Comparison of ENCODE assay signal across 8 cellular contexts in the genomic region with DNA sequence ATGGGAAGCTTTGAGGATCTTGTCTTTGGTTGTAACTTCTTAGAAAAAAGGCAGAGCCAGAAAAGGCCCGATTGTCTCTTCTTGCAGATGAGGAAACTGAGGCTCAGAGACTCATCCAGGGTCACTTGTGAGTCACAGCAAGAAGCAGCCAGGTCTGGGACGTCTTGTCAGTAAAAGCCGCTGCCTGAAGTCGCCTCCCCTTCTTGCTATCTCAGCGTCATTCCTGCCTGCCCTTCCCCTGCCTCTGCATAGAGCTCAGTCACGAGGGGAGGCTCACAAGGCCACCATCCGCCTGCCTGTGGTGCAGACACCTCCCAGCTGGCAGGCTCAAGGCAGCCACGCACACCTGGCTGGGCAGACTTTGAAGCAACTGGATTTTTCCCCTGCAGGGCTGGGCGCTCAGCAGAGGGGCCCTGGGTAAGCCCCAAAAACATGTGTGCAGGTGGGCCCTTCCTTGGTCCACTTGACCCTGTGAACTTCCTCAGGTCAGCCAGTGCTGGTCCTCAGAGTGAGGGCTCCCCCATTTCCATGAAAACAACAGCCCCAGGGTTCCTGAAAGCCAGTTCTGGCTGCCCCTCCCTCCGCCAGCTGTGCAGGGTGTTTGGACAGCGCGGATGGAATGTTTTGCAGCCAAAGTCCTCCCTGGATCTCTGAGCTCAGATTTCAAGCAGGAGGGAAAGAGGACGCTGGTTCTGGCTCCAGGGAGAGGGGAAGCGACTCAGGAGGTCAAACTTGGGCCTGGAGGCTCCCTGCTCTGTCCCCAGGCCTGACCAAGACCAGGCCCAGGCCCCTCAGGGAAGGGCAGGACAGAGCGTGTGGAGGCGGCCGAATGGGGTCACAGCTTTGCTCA.
A peak's percentile ranks its signal among the peaks of the same experiment; 100 is the strongest.
DNase-seq lines count a peak whose midpoint lies in the region; ATAC-seq and TF ChIP-seq lines count a peak whose summit lies in the region.

No MANE protein-coding gene starts in this region.

- no peak for TF ChIP-seq CTCF in AG09319 (IDR thresholded peaks at IDR 0.05; ENCODE audit: low read depth, low read length)
- no peak for TF ChIP-seq CTCF in fibroblast of mammary gland (conservative IDR thresholded peaks at IDR 0.05; ENCODE audit: control insufficient read depth, insufficient read depth, low read depth, low read length)
- no peak for TF ChIP-seq CTCF in nephron progenitor cell (IDR thresholded peaks at IDR 0.05)

- H3K27me3 Mint-ChIP-seq in nephron progenitor cell (ENCODE audit: low read depth, poor library complexity): peaks cover 16% of the 10 kb centered on the region
- peaks cover 32% of the 10 kb centered on the region for H3K27me3 Mint-ChIP-seq in stimulated activated memory B cell treated with anti-CD40 and anti-IgM and Interleukin-4, amounts not matched to agents 10 μg/mL and 1 μg/mL and 100 μg/mL, for 72 hours

- no peak for ATAC-seq in stimulated activated memory B cell treated with anti-CD40 and anti-IgM and Interleukin-4, amounts not matched to agents 10 μg/mL and 1 μg/mL and 100 μg/mL, for 72 hours

- peaks cover 88% of the 10 kb centered on the region for H3K4me1 Mint-ChIP-seq in nephron progenitor cell
- peaks cover 8% of the 10 kb centered on the region for H3K4me1 Mint-ChIP-seq in stimulated activated memory B cell treated with anti-CD40 and anti-IgM and Interleukin-4, amounts not matched to agents 10 μg/mL and 1 μg/mL and 100 μg/mL, for 72 hours

- H3K36me3 Mint-ChIP-seq in nephron progenitor cell (ENCODE audit: low read depth): no peaks in the 10 kb centered on the region
- no peaks in the 10 kb centered on the region for H3K36me3 Mint-ChIP-seq in stimulated activated memory B cell treated with anti-CD40 and anti-IgM and Interleukin-4, amounts not matched to agents 10 μg/mL and 1 μg/mL and 100 μg/mL, for 72 hours

- H3K27ac Mint-ChIP-seq in nephron progenitor cell: peak overlapping the region; percentile 96
- no peak overlapping the region for H3K27ac Mint-ChIP-seq in stimulated activated memory B cell treated with anti-CD40 and anti-IgM and Interleukin-4, amounts not matched to agents 10 μg/mL and 1 μg/mL and 100 μg/mL, for 72 hours

- H3K4me3 Mint-ChIP-seq in nephron progenitor cell: peak overlapping the region; percentile 59
- no peak overlapping the region for H3K4me3 Mint-ChIP-seq in stimulated activated memory B cell treated with anti-CD40 and anti-IgM and Interleukin-4, amounts not matched to agents 10 μg/mL and 1 μg/mL and 100 μg/mL, for 72 hours

- H3K9me3 Mint-ChIP-seq in nephron progenitor cell: peaks cover 17% of the 10 kb centered on the region
- H3K9me3 Mint-ChIP-seq in stimulated activated memory B cell treated with anti-CD40 and anti-IgM and Interleukin-4, amounts not matched to agents 10 μg/mL and 1 μg/mL and 100 μg/mL, for 72 hours: no peaks in the 10 kb centered on the region

- DNase-seq in AG09319 (ENCODE audit: extremely low read depth, low read depth) (peak; percentile 37), RPMI8226 (peak; percentile 96), fibroblast of mammary gland (ENCODE audit: low read depth) (peak; percentile 81), nephron progenitor cell (peak; percentile 64), SIG-M5 treated with dmso at 0.1 percent for 504 hours (lab: John Stamatoyannopoulos, UW; ENCODE audit: unreplicated experiment) (no peak), NCI-H1694 treated with DMSO at 0.1 percent for 48 hours (lab: John Stamatoyannopoulos, UW) (no peak), NCI-H2029 treated with DMSO at 0.1 percent for 48 hours (lab: John Stamatoyannopoulos, UW) (no peak)

- no peak overlapping the region for H3K4me3 ChIP-seq in fibroblast of mammary gland (ENCODE audit: control insufficient read depth, low read depth, low read length)

Comparison
In these comparisons a context has a peak if more than half of its experiments do, and no peak if none do; other contexts are left out.
1. DNase-seq: peak in AG09319 (single experiment), RPMI8226 (single experiment), fibroblast of mammary gland (single experiment) and nephron progenitor cell (single experiment); none in SIG-M5 treated with dmso at 0.1 percent for 504 hours (single experiment), NCI-H1694 treated with DMSO at 0.1 percent for 48 hours (single experiment) and NCI-H2029 treated with DMSO at 0.1 percent for 48 hours (single experiment).